In the genomic region with DNA sequence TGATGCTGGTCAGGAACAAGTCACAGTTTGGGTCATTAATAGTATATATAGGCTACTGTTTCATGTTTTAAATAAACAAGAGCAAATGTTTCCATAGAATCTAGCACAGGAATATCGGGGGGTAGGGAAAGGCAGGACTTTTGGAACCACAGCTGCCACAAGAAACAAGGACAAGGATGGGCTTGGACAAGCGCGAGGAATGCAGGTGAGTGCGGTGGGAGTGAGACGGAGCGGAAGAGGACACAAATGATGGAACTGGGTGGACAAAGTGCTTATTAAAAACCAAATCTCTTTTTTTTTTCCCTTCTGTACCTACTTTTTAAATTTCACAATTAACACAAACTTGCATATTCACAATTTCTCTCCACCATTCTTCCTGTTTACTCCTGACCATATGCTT, we compare ENCODE assay signal across 29 cellular contexts.
"Had no signal": no experiment of that assay in that cellular context is flagged by ENCODE, and none has a peak within 500 bp of the region (broad histone marks: within the 10 kb centered on the region; RNA-seq: fewer than 3 reads in every experiment).

No MANE protein-coding gene starts in this region.

- DNase-seq: naive thymus-derived CD4-positive, alpha-beta T cell; natural killer cell; occipital lobe; ovary; posterior cingulate gyrus; psoas muscle; right cardiac atrium; stimulated activated CD4-positive, alpha-beta T cell treated with anti-CD3 and anti-CD28 coated beads, Interleukin-15, amount 100 ng/mL, for 24 hours; stimulated activated CD4-positive, alpha-beta T cell treated with anti-CD3 and anti-CD28 coated beads, Interleukin-2, amount 100 ng/mL, for 24 hours; stimulated activated CD4-positive, alpha-beta T cell treated with anti-CD3 and anti-CD28 coated beads, Interleukin-2, amount 100 ng/mL, for 48 hours; stimulated activated CD4-positive, alpha-beta T cell treated with anti-CD3 and anti-CD28 coated beads, Interleukin-4, amount 100 ng/mL, for 24 hours; stimulated activated naive B cell treated with anti-CD40 and anti-IgM and Interleukin-4, amounts not matched to agents 10 μg/mL and 1 μg/mL and 100 μg/mL, for 72 hours; stimulated activated naive CD4-positive, alpha-beta T cell treated with Interleukin-2 at 50 U/mL for 16 hours; stomach; tibial artery; transverse colon; upper lobe of right lung; uterus had no signal

- H3K4me3 Mint-ChIP-seq: naive thymus-derived CD4-positive, alpha-beta T cell; natural killer cell; nephron; neural progenitor cell; stimulated activated effector memory CD8-positive, alpha-beta T cell treated with anti-CD3 and anti-CD28 coated beads, Interleukin-12 subunit alpha, Interleukin-12 subunit beta, amount 100 ng/mL, for 72 hours; stimulated activated naive B cell treated with anti-CD40 and anti-IgM and Interleukin-4, amounts not matched to agents 10 μg/mL and 1 μg/mL and 100 μg/mL, for 72 hours; stimulated activated naive CD8-positive, alpha-beta T cell treated with anti-CD3 and anti-CD28 coated beads, Interleukin-15, Interleukin-2, amounts not matched to agents 100 ng/mL and 50 ng/mL, for 24 hours; type B pancreatic cell had no signal

- H3K36me3 Mint-ChIP-seq: naive thymus-derived CD4-positive, alpha-beta T cell; natural killer cell; stimulated activated effector memory CD8-positive, alpha-beta T cell treated with anti-CD3 and anti-CD28 coated beads, Interleukin-12 subunit alpha, Interleukin-12 subunit beta, amount 100 ng/mL, for 72 hours; stimulated activated naive B cell treated with anti-CD40 and anti-IgM and Interleukin-4, amounts not matched to agents 10 μg/mL and 1 μg/mL and 100 μg/mL, for 72 hours had no signal

- ATAC-seq: naive thymus-derived CD4-positive, alpha-beta T cell; natural killer cell; psoas muscle; right cardiac atrium; sciatic nerve; stimulated activated effector memory CD8-positive, alpha-beta T cell treated with anti-CD3 and anti-CD28 coated beads, Interleukin-12 subunit alpha, Interleukin-12 subunit beta, amount 100 ng/mL, for 72 hours; stimulated activated naive B cell treated with anti-CD40 and anti-IgM and Interleukin-4, amounts not matched to agents 10 μg/mL and 1 μg/mL and 100 μg/mL, for 72 hours; upper lobe of right lung had no signal

- H3K4me1 Mint-ChIP-seq: natural killer cell; nephron; neural progenitor cell; stimulated activated effector memory CD8-positive, alpha-beta T cell treated with anti-CD3 and anti-CD28 coated beads, Interleukin-12 subunit alpha, Interleukin-12 subunit beta, amount 100 ng/mL, for 72 hours; stimulated activated naive B cell treated with anti-CD40 and anti-IgM and Interleukin-4, amounts not matched to agents 10 μg/mL and 1 μg/mL and 100 μg/mL, for 72 hours had no signal

- H3K4me1 ChIP-seq: neural progenitor cell, parathyroid adenoma, psoas muscle, stomach, tibial artery, transverse colon, upper lobe of right lung, uterus had no signal

- H3K27ac ChIP-seq: neural progenitor cell, ovary, parathyroid adenoma, psoas muscle, skin epidermis, stomach, thoracic aorta, tibial artery, transverse colon, upper lobe of right lung, uterus had no signal

- H3K36me3 ChIP-seq: neural progenitor cell, ovary, thoracic aorta, tibial artery, transverse colon, upper lobe of right lung, uterus had no signal

- H3K4me3 ChIP-seq: neural progenitor cell, ovary, psoas muscle, skin epidermis, smooth muscle cell, stomach, thoracic aorta, tibial artery, transverse colon, upper lobe of right lung, uterus had no signal

- H3K9me3 Mint-ChIP-seq: natural killer cell; nephron; stimulated activated effector memory CD8-positive, alpha-beta T cell treated with anti-CD3 and anti-CD28 coated beads, Interleukin-12 subunit alpha, Interleukin-12 subunit beta, amount 100 ng/mL, for 72 hours; stimulated activated naive B cell treated with anti-CD40 and anti-IgM and Interleukin-4, amounts not matched to agents 10 μg/mL and 1 μg/mL and 100 μg/mL, for 72 hours; stimulated activated naive CD8-positive, alpha-beta T cell treated with anti-CD3 and anti-CD28 coated beads, Interleukin-15, Interleukin-2, amounts not matched to agents 100 ng/mL and 50 ng/mL, for 24 hours; type B pancreatic cell had no signal

- H3K27ac Mint-ChIP-seq: naive thymus-derived CD4-positive, alpha-beta T cell; natural killer cell; nephron; neural progenitor cell; progenitor cell of endocrine pancreas; stimulated activated effector memory CD8-positive, alpha-beta T cell treated with anti-CD3 and anti-CD28 coated beads, Interleukin-12 subunit alpha, Interleukin-12 subunit beta, amount 100 ng/mL, for 72 hours; stimulated activated naive B cell treated with anti-CD40 and anti-IgM and Interleukin-4, amounts not matched to agents 10 μg/mL and 1 μg/mL and 100 μg/mL, for 72 hours; stimulated activated naive CD8-positive, alpha-beta T cell treated with anti-CD3 and anti-CD28 coated beads, Interleukin-15, Interleukin-2, amounts not matched to agents 100 ng/mL and 50 ng/mL, for 24 hours; type B pancreatic cell had no signal

- H3K9me3 ChIP-seq: psoas muscle, stomach, thoracic aorta, tibial artery, transverse colon, upper lobe of right lung, uterus had no signal

- H3K27me3 ChIP-seq: ovary, uterus had no signal
